14 cellular contexts compared by ENCODE assay signal in the genomic region with DNA sequence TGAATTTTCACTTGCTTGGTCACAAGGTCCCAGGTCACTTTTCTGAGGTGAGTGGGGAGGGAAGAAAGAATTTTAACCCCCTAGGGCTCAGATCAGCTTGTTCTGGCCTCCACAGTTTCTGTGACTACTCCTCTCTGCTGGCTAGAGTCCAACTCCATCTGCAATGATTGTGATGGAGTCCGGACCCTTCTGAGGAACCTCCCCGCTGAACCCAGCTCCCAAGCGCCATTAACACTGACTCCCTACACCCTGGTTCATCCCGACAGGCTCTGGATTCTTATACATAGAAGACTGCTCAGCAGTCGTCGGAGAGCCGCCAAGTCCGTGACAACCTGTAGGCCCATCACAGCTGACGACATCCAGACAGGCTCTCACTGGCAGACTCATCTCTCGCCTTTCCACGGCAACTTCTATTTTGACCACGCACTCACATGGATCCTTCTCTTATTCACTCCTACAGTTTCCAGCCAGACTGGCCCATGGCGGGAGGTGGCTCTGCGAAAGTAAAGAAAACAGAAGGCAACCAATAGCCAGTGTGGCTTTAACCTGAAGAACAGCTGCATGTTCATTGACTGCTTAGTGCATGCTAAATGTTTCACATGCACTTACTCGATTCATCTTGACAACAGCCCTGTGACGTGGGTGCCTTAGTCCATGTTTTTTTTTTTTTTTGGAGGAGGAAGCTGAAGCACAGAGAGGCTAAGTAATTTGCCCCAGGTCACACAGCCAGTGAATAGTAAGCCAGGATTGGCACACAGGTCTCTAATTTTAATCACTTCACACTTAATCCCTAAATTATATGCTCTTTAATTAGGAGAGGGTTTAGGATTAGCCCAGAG.
DNase-seq lines count a peak whose midpoint lies in the region; ATAC-seq, FAIRE-seq and TF ChIP-seq lines count a peak whose summit lies in the region.
"Had no signal": no experiment of that assay in that cellular context is flagged by ENCODE, and none has a peak within 500 bp of the region (broad histone marks: within the 10 kb centered on the region; RNA-seq: fewer than 3 reads in every experiment).

No MANE protein-coding gene starts in this region.

- H3K79me2 ChIP-seq in DOHH2 (ENCODE audit: control insufficient read depth, low read length) (no peaks in the 10 kb centered on the region), K562 (ENCODE audit: control insufficient read depth, insufficient read depth, low read length) (no peaks in the 10 kb centered on the region)

- DNase-seq in AG08395 (ENCODE audit: low spot score) = peak; percentile 75
- DNase-seq in K562 (ENCODE audit: extremely low read depth in 1 of 4, low spot score in 3 of 4) = no peak
- DNase-seq in naive thymus-derived CD4-positive, alpha-beta T cell = no peak
- no peak for DNase-seq in H7
- DNase-seq in left lobe of liver (ENCODE audit: low spot score) = no peak
- DNase-seq: activated B cell treated with CpG ODN at 0.5 μM for 24 hours, cerebellar nuclear complex, left lung, SHP77 treated with DMSO at 0.1 percent for 48 hours had no signal

- H3K4me2 ChIP-seq in DOHH2 (ENCODE audit: low read length) = peak overlapping the region; percentile 89
- no peak overlapping the region for H3K4me2 ChIP-seq in K562 (ENCODE audit: insufficient read depth, low read length)

- peaks cover 0 to 7% (median 2%) of the 10 kb centered on the region in 11 donors for H3K9me3 Mint-ChIP-seq in naive thymus-derived CD4-positive, alpha-beta T cell
- H3K9me3 Mint-ChIP-seq: activated B cell treated with CpG ODN at 0.5 μM for 24 hours had no signal

- H3K36me3 Mint-ChIP-seq in naive thymus-derived CD4-positive, alpha-beta T cell = peaks cover 0 to 12% (median 0%) of the 10 kb centered on the region in 5 donors

- no peaks in the 10 kb centered on the region for H3K9me2 ChIP-seq in DOHH2 (replicated peaks; ENCODE audit: control insufficient read depth, low read length)

- intact Hi-C loops in K562 (cut with micrococcal nuclease) = no loop called here
- intact Hi-C loops in naive thymus-derived CD4-positive, alpha-beta T cell (cut with micrococcal nuclease) = no loop called here

- peaks cover 0 to 4% (median 0%) of the 10 kb centered on the region in 5 donors for H3K27me3 Mint-ChIP-seq in naive thymus-derived CD4-positive, alpha-beta T cell
- H3K27me3 Mint-ChIP-seq: activated B cell treated with CpG ODN at 0.5 μM for 24 hours had no signal

- WGBS in K562 (ENCODE audit: insufficient coverage, low coverage, missing lambda C conversion rate) = under 1% methylated on average over 15 of the region's 16 CpGs

- H3K9me1 ChIP-seq in K562 (ENCODE audit: control insufficient read depth, insufficient read depth, low read length) = no peaks in the 10 kb centered on the region

- H3K27ac ChIP-seq in DOHH2 (ENCODE audit: low read depth, low read length) = no peak overlapping the region
- no peak overlapping the region for H3K27ac ChIP-seq in K562 (ENCODE audit: extremely low read depth, low read depth, low read length)
- no peak overlapping the region for H3K27ac ChIP-seq in naive thymus-derived CD4-positive, alpha-beta T cell (ENCODE audit: low read depth, low read length)

- H3K4me1 Mint-ChIP-seq in naive thymus-derived CD4-positive, alpha-beta T cell = peaks cover 26 to 66% (median 56%) of the 10 kb centered on the region in 7 donors

- CTCF ChIA-PET in K562 (lab: Yijun Ruan, JAX; ENCODE audit: low intra/inter-chr PET ratio) = no interaction called here
- CTCF ChIA-PET in naive thymus-derived CD4-positive, alpha-beta T cell (lab: Charles Lee) = no interaction called here

- POLR2A ChIA-PET in K562 (lab: Yijun Ruan, JAX) = interaction anchor here (0.5 to 1.0 kb wide), 3 partner anchors 18 to 1217 kb away, joined by 3 to 4 read pairs (median 3); no protein-coding TSS in a partner anchor
- POLR2A ChIA-PET in naive thymus-derived CD4-positive, alpha-beta T cell (lab: Charles Lee) = no interaction called here

- no peak overlapping the region for H3K9ac ChIP-seq in K562 (ENCODE audit: insufficient read depth in 1 of 2, low read depth in 2 of 2, low read length in 2 of 2)

- no peak for FAIRE-seq in K562 (lab: Jason Lieb, UNC)
- FAIRE-seq: GM19239, urothelium cell line had no signal

- no peak for TF ChIP-seq POLR2A in K562 (conservative IDR thresholded peaks at IDR 0.05)

- H3K36me3 ChIP-seq in DOHH2 (ENCODE audit: control insufficient read depth, low read length) = no peaks in the 10 kb centered on the region
- H3K36me3 ChIP-seq in K562 (ENCODE audit: control insufficient read depth, insufficient read depth, low read length) = no peaks in the 10 kb centered on the region
- H3K36me3 ChIP-seq in naive thymus-derived CD4-positive, alpha-beta T cell (ENCODE audit: control insufficient read depth in 2 of 3, insufficient read depth in 3 of 3, low read length in 3 of 3) = no peaks in the 10 kb centered on the region
- no peaks in the 10 kb centered on the region for H3K36me3 ChIP-seq in H7 (replicated peaks; ENCODE audit: control insufficient read depth, insufficient read depth, low read length)
- H3K36me3 ChIP-seq: left lung had no signal

- H3K27ac Mint-ChIP-seq in naive thymus-derived CD4-positive, alpha-beta T cell = peak overlapping the region in 8 of 9 donors; percentile 56 to 96 (median 93)

- TF ChIP-seq EP300 in K562 (IDR thresholded peaks at IDR 0.05; ENCODE audit: low read length) = no peak

- TF ChIP-seq CTCF in DOHH2 (IDR thresholded peaks at IDR 0.05; ENCODE audit: low read depth, low read length, poor library complexity, severe bottlenecking) (no peak), K562 (IDR thresholded peaks at IDR 0.05 in 2 of 3, conservative IDR thresholded peaks at IDR 0.05 in 1 of 3; ENCODE audit: insufficient read depth in 2 of 3, low read depth in 1 of 3, low read length in 3 of 3) (no peak)

- H3F3A ChIP-seq in DOHH2 (ENCODE audit: control insufficient read depth, insufficient read depth) = peaks cover 26% of the 10 kb centered on the region

- no peak for TF ChIP-seq RAD21 in K562 (CRISPR knock-in tag; conservative IDR thresholded peaks at IDR 0.05 in 1 of 2, IDR thresholded peaks at IDR 0.05 in 1 of 2)

- H3K4me3 ChIP-seq in DOHH2 (ENCODE audit: low read length) (no peak overlapping the region), K562 (no peak overlapping the region), H7 (ENCODE audit: insufficient read depth, low read depth, low read length) (no peak overlapping the region)
- H3K4me3 ChIP-seq in naive thymus-derived CD4-positive, alpha-beta T cell (ENCODE audit: low read length) = no peak overlapping the region
- H3K4me3 ChIP-seq: left lung had no signal

- in situ Hi-C loops in K562 (cut with MboI) = no loop called here

- no TSS peak for BruUV-seq in K562 (replicated peaks; lab: Mats Ljungman, UMichigan)

- H3K4me3 Mint-ChIP-seq in naive thymus-derived CD4-positive, alpha-beta T cell = peak overlapping the region in 6 of 10 donors; percentile 58 to 82 (median 72)

- H3K9me3 ChIP-seq in DOHH2 (ENCODE audit: control insufficient read depth, insufficient read depth, low read length) (no peaks in the 10 kb centered on the region), K562 (replicated peaks; ENCODE audit: control insufficient read depth, insufficient read depth, low read depth, low read length) (no peaks in the 10 kb centered on the region)
- H3K9me3 ChIP-seq in naive thymus-derived CD4-positive, alpha-beta T cell (ENCODE audit: control insufficient read depth in 2 of 3, low read length in 3 of 3) = no peaks in the 10 kb centered on the region
- H3K9me3 ChIP-seq: left lung had no signal

- H3K27me3 ChIP-seq in DOHH2 (ENCODE audit: control insufficient read depth, low read length) (no peaks in the 10 kb centered on the region), K562 (ENCODE audit: control insufficient read depth in 2 of 2, insufficient read depth in 2 of 2, low read length in 2 of 2) (peaks cover 2 to 6% of the 10 kb centered on the region in 2 experiments; a peak in 1 of 5 replicates), H7 (ENCODE audit: control insufficient read depth, insufficient read depth, low read length) (0 out of 2 replicates have a peak, but pooled peaks cover 2% of the 10 kb centered on the region)
- H3K27me3 ChIP-seq in naive thymus-derived CD4-positive, alpha-beta T cell (ENCODE audit: control insufficient read depth in 2 of 2, insufficient read depth in 2 of 2, low read length in 2 of 2) = no peaks in the 10 kb centered on the region
- H3K27me3 ChIP-seq: left lung had no signal

- ATAC-seq in K562 = no peak
- ATAC-seq in naive thymus-derived CD4-positive, alpha-beta T cell = no peak
- no peak for ATAC-seq in left lobe of liver
- no peak for ATAC-seq in GM19397 (IDR thresholded peaks at IDR 0.05; ENCODE audit: unreplicated experiment)
- ATAC-seq in GM18520 (IDR thresholded peaks at IDR 0.05; ENCODE audit: unreplicated experiment) = no peak

- no peaks in the 10 kb centered on the region for H4K20me1 ChIP-seq in DOHH2 (ENCODE audit: control insufficient read depth, insufficient read depth, low read depth, low read length)
- peaks cover 5% of the 10 kb centered on the region; the same call in 1 of the 2 replicates for H4K20me1 ChIP-seq in K562 (replicated peaks; ENCODE audit: control insufficient read depth, insufficient read depth, low read length)

- H3K4me1 ChIP-seq in DOHH2 (ENCODE audit: control insufficient read depth, low read length) (peaks cover 97% of the 10 kb centered on the region), K562 (replicated peaks in 1 of 2; ENCODE audit: control insufficient read depth in 2 of 2, insufficient read depth in 2 of 2, low read length in 2 of 2) (no peaks in the 10 kb centered on the region)
- peaks cover 40 to 49% of the 10 kb centered on the region in 2 donors for H3K4me1 ChIP-seq in naive thymus-derived CD4-positive, alpha-beta T cell (ENCODE audit: control insufficient read depth in 2 of 2, insufficient read depth in 2 of 2, low read length in 2 of 2)

- H2AFZ ChIP-seq in K562 (ENCODE audit: low read depth, low read length) = no peak overlapping the region

TF ChIP-seq in K562, 482 proteins besides CTCF, POLR2A, EP300 and RAD21 (continues in another document):
- TF ChIP-seq, protein P1, sequence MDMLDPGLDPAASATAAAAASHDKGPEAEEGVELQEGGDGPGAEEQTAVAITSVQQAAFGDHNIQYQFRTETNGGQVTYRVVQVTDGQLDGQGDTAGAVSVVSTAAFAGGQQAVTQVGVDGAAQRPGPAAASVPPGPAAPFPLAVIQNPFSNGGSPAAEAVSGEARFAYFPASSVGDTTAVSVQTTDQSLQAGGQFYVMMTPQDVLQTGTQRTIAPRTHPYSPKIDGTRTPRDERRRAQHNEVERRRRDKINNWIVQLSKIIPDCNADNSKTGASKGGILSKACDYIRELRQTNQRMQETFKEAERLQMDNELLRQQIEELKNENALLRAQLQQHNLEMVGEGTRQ (CRISPR knock-in tag; IDR thresholded peaks at IDR 0.05) = no peak
- TF ChIP-seq, protein P2, sequence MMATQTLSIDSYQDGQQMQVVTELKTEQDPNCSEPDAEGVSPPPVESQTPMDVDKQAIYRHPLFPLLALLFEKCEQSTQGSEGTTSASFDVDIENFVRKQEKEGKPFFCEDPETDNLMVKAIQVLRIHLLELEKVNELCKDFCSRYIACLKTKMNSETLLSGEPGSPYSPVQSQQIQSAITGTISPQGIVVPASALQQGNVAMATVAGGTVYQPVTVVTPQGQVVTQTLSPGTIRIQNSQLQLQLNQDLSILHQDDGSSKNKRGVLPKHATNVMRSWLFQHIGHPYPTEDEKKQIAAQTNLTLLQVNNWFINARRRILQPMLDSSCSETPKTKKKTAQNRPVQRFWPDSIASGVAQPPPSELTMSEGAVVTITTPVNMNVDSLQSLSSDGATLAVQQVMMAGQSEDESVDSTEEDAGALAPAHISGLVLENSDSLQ (IDR thresholded peaks at IDR 0.05) = no peak
